12 cellular contexts compared by ENCODE assay signal in the genomic region with DNA sequence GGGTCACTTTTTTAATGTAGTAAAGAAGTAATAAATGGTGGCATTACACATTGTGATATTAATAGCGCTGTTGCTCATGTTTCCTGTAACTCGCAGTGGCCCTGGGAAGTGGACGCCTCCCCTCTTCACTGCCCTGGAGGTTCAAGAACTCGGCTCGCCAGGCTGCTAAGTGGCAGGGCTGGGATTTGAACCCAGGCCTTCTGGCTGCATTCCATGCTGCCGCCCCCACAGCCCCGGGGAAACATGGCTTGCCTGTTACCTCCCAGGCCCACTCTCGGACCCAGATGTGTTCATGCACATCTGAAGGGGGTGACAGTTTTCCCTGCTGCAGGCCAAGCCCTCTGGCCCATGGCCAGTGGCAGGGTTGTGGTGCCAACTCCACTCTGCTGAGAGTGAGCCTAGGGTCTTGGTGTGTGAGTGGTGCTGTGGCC. TPM values are rescaled to one million over a fixed set of nuclear protein-coding genes. Genes with fewer than 3 reads are reported as not detected.
DNase-seq lines count a peak whose midpoint lies in the region; ATAC-seq and TF ChIP-seq lines count a peak whose summit lies in the region.
"Had no signal": no experiment of that assay in that cellular context is flagged by ENCODE, and none has a peak within 500 bp of the region (broad histone marks: within the 10 kb centered on the region; RNA-seq: fewer than 3 reads in every experiment).

No MANE protein-coding gene starts in this region.

- in situ Hi-C loops in GM23248 (cut with MboI): no loop called here

- POLR2A ChIA-PET in activated CD8-positive, alpha-beta T cell treated with anti-CD3 and anti-CD28 coated beads, Interleukin-2, amount 10 ng/mL, durations not matched to agents 7 days and 5 days (lab: Charles Lee): interaction anchor here (1.0 kb wide), 1 partner anchor 97 kb away, joined by 4 read pairs; no protein-coding TSS in a partner anchor

- no peaks in the 10 kb centered on the region for H3K9me3 ChIP-seq in GM23248 (ENCODE audit: low read depth)
- H3K9me3 ChIP-seq in stomach: no peaks in the 10 kb centered on the region

- TF ChIP-seq CTCF in coronary artery (IDR thresholded peaks at IDR 0.05): no peak
- no peak for TF ChIP-seq CTCF in stomach (IDR thresholded peaks at IDR 0.05)

- no peaks in the 10 kb centered on the region for H4K20me1 ChIP-seq in GM23248 (ENCODE audit: insufficient read depth)

- H3K4me1 Mint-ChIP-seq in activated CD8-positive, alpha-beta T cell treated with anti-CD3 and anti-CD28 coated beads, Interleukin-2, amount 10 ng/mL, durations not matched to agents 7 days and 5 days (ENCODE audit: low read depth): peaks cover 14% of the 10 kb centered on the region

- WGBS in GM23248 (ENCODE audit: low coverage in 1 of 2, low lambda C conversion rate in 2 of 2, missing lambda C conversion rate in 2 of 2), 2 experiments: 52 to 54% methylated on average over 8 of the region's 8 CpGs
- WGBS in stomach, 5 donors: 59 to 87% (median 73%) methylated on average over 4 to 8 of the region's 8 CpGs

- H3K36me3 Mint-ChIP-seq in activated CD8-positive, alpha-beta T cell treated with anti-CD3 and anti-CD28 coated beads, Interleukin-2, amount 10 ng/mL, durations not matched to agents 7 days and 5 days (ENCODE audit: low read depth): peaks cover 13% of the 10 kb centered on the region

- ATAC-seq in activated CD8-positive, alpha-beta T cell treated with anti-CD3 and anti-CD28 coated beads, Interleukin-2, amount 10 ng/mL, durations not matched to agents 7 days and 5 days: no peak
- ATAC-seq in GM18505 (IDR thresholded peaks at IDR 0.05; ENCODE audit: unreplicated experiment): no peak

- DNase-seq in GM23248 (peak; percentile 62), coronary artery (ENCODE audit: low spot score) (no peak), stomach (no peak), NCI-H1436 (lab: John Stamatoyannopoulos, UW) (no peak), midbrain (lab: John Stamatoyannopoulos, UW) (no peak)
- DNase-seq in activated CD8-positive, alpha-beta T cell treated with anti-CD3 and anti-CD28 coated beads, Interleukin-2, amount 10 ng/mL, durations not matched to agents 7 days and 5 days: no peak
- DNase-seq: amniotic stem cell, mammary epithelial cell, NCI-H187 had no signal

- no peaks in the 10 kb centered on the region for H3K79me2 ChIP-seq in GM23248 (ENCODE audit: insufficient read depth)

- no peaks in the 10 kb centered on the region for H3F3A ChIP-seq in GM23248 (ENCODE audit: insufficient read depth)

- no peaks in the 10 kb centered on the region for H3K27me3 Mint-ChIP-seq in activated CD8-positive, alpha-beta T cell treated with anti-CD3 and anti-CD28 coated beads, Interleukin-2, amount 10 ng/mL, durations not matched to agents 7 days and 5 days (ENCODE audit: low read depth)

- no peaks in the 10 kb centered on the region for H3K9me3 Mint-ChIP-seq in activated CD8-positive, alpha-beta T cell treated with anti-CD3 and anti-CD28 coated beads, Interleukin-2, amount 10 ng/mL, durations not matched to agents 7 days and 5 days (ENCODE audit: insufficient read depth)
- H3K9me3 Mint-ChIP-seq: T-helper 1 cell treated with Interleukin-12 subunit alpha and Interleukin-12 subunit beta and Interleukin-4 antibody, amounts not matched to agents 30 μg/mL and 1 μg/mL, for 36 hours had no signal

- no peaks in the 10 kb centered on the region for H3K9me2 ChIP-seq in GM23248 (ENCODE audit: insufficient read depth)

- H2AFZ ChIP-seq in GM23248: no peak overlapping the region

- no peak overlapping the region for H3K4me2 ChIP-seq in GM23248 (ENCODE audit: unreplicated experiment)

- H3K4me1 ChIP-seq in GM23248 (ENCODE audit: insufficient read depth): peaks cover 8% of the 10 kb centered on the region
- peaks cover 0 to 25% (median 12%) of the 10 kb centered on the region in 4 donors for H3K4me1 ChIP-seq in stomach

- H3K9ac ChIP-seq in GM23248: no peak overlapping the region

- CTCF ChIA-PET in activated CD8-positive, alpha-beta T cell treated with anti-CD3 and anti-CD28 coated beads, Interleukin-2, amount 10 ng/mL, durations not matched to agents 7 days and 5 days (lab: Charles Lee): no interaction called here

- H3K27ac ChIP-seq in GM23248 (peak overlapping the region; percentile 27; the same call in 1 of the 2 replicates), coronary artery (peak overlapping the region; percentile 86 to 88), layer of hippocampus (ENCODE audit: low read depth, low read length) (peak overlapping the region; percentile 85), stomach (peak overlapping the region; percentile 47 to 82 (median 76))

- peak; percentile 33 for TF ChIP-seq EP300 in stomach (IDR thresholded peaks at IDR 0.05)

- H3K27ac Mint-ChIP-seq in activated CD8-positive, alpha-beta T cell treated with anti-CD3 and anti-CD28 coated beads, Interleukin-2, amount 10 ng/mL, durations not matched to agents 7 days and 5 days: no peak overlapping the region
- H3K27ac Mint-ChIP-seq: T-helper 1 cell treated with Interleukin-12 subunit alpha and Interleukin-12 subunit beta and Interleukin-4 antibody, amounts not matched to agents 30 μg/mL and 1 μg/mL, for 36 hours had no signal

- no peaks in the 10 kb centered on the region for H3K36me3 ChIP-seq in GM23248 (ENCODE audit: low read depth)
- H3K36me3 ChIP-seq in stomach: peaks cover 54 to 85% (median 80%) of the 10 kb centered on the region in 4 donors

- H3K4me3 ChIP-seq in GM23248 (no peak overlapping the region), coronary artery (peak overlapping the region; percentile 45), stomach (no peak overlapping the region)

- no peak overlapping the region for H3K4me3 Mint-ChIP-seq in activated CD8-positive, alpha-beta T cell treated with anti-CD3 and anti-CD28 coated beads, Interleukin-2, amount 10 ng/mL, durations not matched to agents 7 days and 5 days
- H3K4me3 Mint-ChIP-seq: T-helper 1 cell treated with Interleukin-12 subunit alpha and Interleukin-12 subunit beta and Interleukin-4 antibody, amounts not matched to agents 30 μg/mL and 1 μg/mL, for 36 hours had no signal

- TF ChIP-seq POLR2A in stomach (IDR thresholded peaks at IDR 0.05): no peak
- no peak for TF ChIP-seq POLR2A in GM18505 (IDR thresholded peaks at IDR 0.05; ENCODE audit: borderline replicate concordance, extremely low read depth, insufficient read depth, insufficient read length)

- no peaks in the 10 kb centered on the region for H3K27me3 ChIP-seq in GM23248 (replicated peaks; ENCODE audit: insufficient read depth)
- no peaks in the 10 kb centered on the region for H3K27me3 ChIP-seq in layer of hippocampus (ENCODE audit: control insufficient read depth, insufficient read depth, low read length)
- H3K27me3 ChIP-seq in stomach: no peaks in the 10 kb centered on the region

- intact Hi-C loops in stomach (cut with DNase I; ENCODE audit: low total_unique reads): no loop called here

RNA-seq across cellular contexts. Expression of a gene that starts 25.0 kb away (rescaled TPM):
- total RNA-seq in GM23248 (2014; rRNA removed; shearing (Covaris generic)): not detected in 2 replicates
- polyA plus RNA-seq in GM23248 (2016; fragmentation: Nextera tagmentation; extraction: Ambion mirVana) (not detected in 2 replicates), stomach (1 to 10 TPM; 1.1 to 2.9 (median 1.4) TPM)
- 10 to 100 TPM in 1 of 5 donors, 1 to 10 TPM in 3, under 1 TPM in 1; 0.89 to 12.0 (median 1.8) TPM for total RNA-seq in stomach
- total RNA-seq in activated CD8-positive, alpha-beta T cell treated with anti-CD3 and anti-CD28 coated beads, Interleukin-2, amount 10 ng/mL, durations not matched to agents 7 days and 5 days: 10 to 100 TPM in 1 of 2 experiments, 1 to 10 TPM in 1; 9.1 to 10.0 TPM
- polyA plus RNA-seq: mammary epithelial cell had no signal

RNA-seq across cellular contexts. Expression of a gene that starts 32.3 kb away (rescaled TPM):
- 13.4 and 16.9 TPM in 2 replicates for total RNA-seq in GM23248 (2014; rRNA removed; shearing (Covaris generic))
- polyA plus RNA-seq in GM23248 (2016; fragmentation: Nextera tagmentation; extraction: Ambion mirVana): 12.1 and 13.9 TPM in 2 replicates
- total RNA-seq in stomach: 10 to 100 TPM; 11.9 to 76.8 (median 19.1) TPM
- polyA plus RNA-seq in stomach: 10 to 100 TPM; 12.8 to 13.9 (median 13.4) TPM
- total RNA-seq in activated CD8-positive, alpha-beta T cell treated with anti-CD3 and anti-CD28 coated beads, Interleukin-2, amount 10 ng/mL, durations not matched to agents 7 days and 5 days: 10 to 100 TPM; 27.0 to 28.5 TPM

Comparison
In these comparisons a context has a peak if more than half of its experiments do, and no peak if none do; other contexts are left out.
1. H3K27ac ChIP-seq: peak in every context shown above with its lines; median percentile 87 in coronary artery; 85 in layer of hippocampus; 76 in stomach; 27 in GM23248.